In genomic region chr2:102505290-102505689, GRCh38 we compare ENCODE assay signal across 15 cellular contexts. TPM values are rescaled to one million over a fixed set of nuclear protein-coding genes. Genes with fewer than 3 reads are reported as not detected.
DNase-seq lines count a peak whose midpoint lies in the region; ATAC-seq and TF ChIP-seq lines count a peak whose summit lies in the region.
"Had no signal": no experiment of that assay in that cellular context is flagged by ENCODE, and none has a peak within 500 bp of the region (broad histone marks: within the 10 kb centered on the region; RNA-seq: fewer than 3 reads in every experiment).

No MANE protein-coding gene starts in this region.

- no peak for TF ChIP-seq CTCF in PC-9 (conservative IDR thresholded peaks at IDR 0.05)
- no peak for TF ChIP-seq CTCF in lower leg skin (IDR thresholded peaks at IDR 0.05)
- TF ChIP-seq CTCF in foreskin fibroblast (IDR thresholded peaks at IDR 0.05; ENCODE audit: low read depth, low read length): no peak
- TF ChIP-seq CTCF in right atrium auricular region (IDR thresholded peaks at IDR 0.05): no peak

- no peak overlapping the region for H3K27ac ChIP-seq in PC-9
- H3K27ac ChIP-seq in right atrium auricular region: no peak overlapping the region
- H3K27ac ChIP-seq: ascending aorta, tibial nerve had no signal

- H3K4me2 ChIP-seq in PC-9: no peak overlapping the region

- ATAC-seq in GM21360 (IDR thresholded peaks at IDR 0.05; ENCODE audit: unreplicated experiment): no peak

- intact Hi-C loops in PC-9 (cut with micrococcal nuclease; ENCODE audit: unreplicated experiment): loop anchor here (1.0 to 5.0 kb wide), 2 partner anchors 17 to 37 kb away; no protein-coding TSS in a partner anchor
- intact Hi-C loops in lower leg skin (cut with DNase I; ENCODE audit: low total_unique reads): no loop called here

- H4K20me1 ChIP-seq in PC-9 (ENCODE audit: insufficient read depth): no peaks in the 10 kb centered on the region

- H3K9me3 ChIP-seq in PC-9 (ENCODE audit: insufficient read depth, low read depth) (0 out of 2 replicates have a peak, but pooled peaks cover 7% of the 10 kb centered on the region), right atrium auricular region (peaks cover 0 to 8% of the 10 kb centered on the region in 2 donors)
- H3K9me3 ChIP-seq: ascending aorta, tibial nerve had no signal

- no peak for TF ChIP-seq POLR2A in lower leg skin (IDR thresholded peaks at IDR 0.05)

- peaks cover 14% of the 10 kb centered on the region for H3F3A ChIP-seq in PC-9 (ENCODE audit: insufficient read depth, low read depth)

- H3K36me3 ChIP-seq in PC-9 (ENCODE audit: low read depth) (no peaks in the 10 kb centered on the region), right atrium auricular region (no peaks in the 10 kb centered on the region)
- H3K36me3 ChIP-seq: ascending aorta, tibial nerve had no signal

- 45 to 53% methylated on average over 10 of the region's 10 CpGs for WGBS in lower leg skin, 2 donors

- BruUV-seq in PC-9 (replicated peaks; lab: Mats Ljungman, UMichigan): no TSS peak

- H3K9me2 ChIP-seq in PC-9 (ENCODE audit: insufficient read depth): no peaks in the 10 kb centered on the region

- POLR2A ChIA-PET in PC-9 (lab: Charles Lee; ENCODE audit: unreplicated experiment): interaction anchor here (0.7 to 0.9 kb wide), 2 partner anchors 9 to 325 kb away, joined by 6 to 8 read pairs; no protein-coding TSS in a partner anchor

- peak overlapping the region; percentile 47 for H3K4me3 ChIP-seq in PC-9
- H3K4me3 ChIP-seq in lower leg skin (ENCODE audit: low read depth, poor library complexity, severe bottlenecking): no peak overlapping the region
- H3K4me3 ChIP-seq in foreskin fibroblast (ENCODE audit: low read depth in 1 of 2, low read length in 2 of 2): no peak overlapping the region
- no peak overlapping the region for H3K4me3 ChIP-seq in right atrium auricular region
- H3K4me3 ChIP-seq: ascending aorta, tibial nerve had no signal

- H3K4me1 ChIP-seq in PC-9 (replicated peaks; ENCODE audit: insufficient read depth) (peaks cover 18% of the 10 kb centered on the region), right atrium auricular region (no peaks in the 10 kb centered on the region)
- H3K4me1 ChIP-seq: ascending aorta, tibial nerve had no signal

- DNase-seq in Ammon's horn (ENCODE audit: low spot score) (peak; percentile 36), HuH-7.5 (ENCODE audit: low spot score) (peak; percentile 15), PC-9 (peak; percentile 63 to 87), lower leg skin (ENCODE audit: low spot score in 2 of 2) (peak; percentile 48 to 85), foreskin fibroblast (no peak), GM19240 (ENCODE audit: insufficient read length, low spot score) (no peak), right atrium auricular region (ENCODE audit: low spot score) (no peak)
- DNase-seq: activated gamma-delta T cell treated with Interleukin-2 at 50 U/mL for 16 hours; CD8-positive, alpha-beta memory T cell; NCI-H226; stimulated activated CD4-positive, alpha-beta T cell treated with anti-CD3 and anti-CD28 coated beads, Interleukin-4, amount 100 ng/mL, for 4 hours had no signal

- CTCF ChIA-PET in PC-9 (lab: Charles Lee): no interaction called here

- peak overlapping the region; percentile 68; the same call in 1 of the 2 replicates for H2AFZ ChIP-seq in PC-9

- no peaks in the 10 kb centered on the region for H3K79me2 ChIP-seq in PC-9 (ENCODE audit: low read depth)

- H3K27me3 ChIP-seq in PC-9 (ENCODE audit: insufficient read depth, low read depth): no peaks in the 10 kb centered on the region
- H3K27me3 ChIP-seq in right atrium auricular region: no peaks in the 10 kb centered on the region
- H3K27me3 ChIP-seq: ascending aorta, tibial nerve had no signal

RNA-seq across cellular contexts. Expression of gene SLC9A4, which starts 32.3 kb away (rescaled TPM):
- total RNA-seq in PC-9 (2021) (0.85 and 1.1 TPM in 2 replicates), lower leg skin (1 to 10 TPM in 1 of 4 donors, under 1 TPM in 2, not detected in 1; 0.15 to 2.7 (median 0.74) TPM), right atrium auricular region (not detected)
- total RNA-seq: ascending aorta; CD8-positive, alpha-beta memory T cell; osteoblast had no signal

Comparison
In these comparisons a context has a peak if more than half of its experiments do, and no peak if none do; other contexts are left out.
1. DNase-seq: peak in Ammon's horn (single experiment), HuH-7.5 (single experiment), PC-9 (2 of 2) and lower leg skin (2 of 2); none in foreskin fibroblast (0 of 2), GM19240 (single experiment) and right atrium auricular region (single experiment).